In genomic region chr7:1818581-1819200, GRCh38 we compare ENCODE assay signal across 1 cellular context.
TF ChIP-seq lines count a peak whose summit lies in the region.

No MANE protein-coding gene starts in this region.

TF ChIP-seq in SK-N-SH treated with all-trans-retinoic acid at 6 μM for 48 hours, 23 proteins besides CTCF, POLR2A, EP300 and RAD21 (continued from another document):
- TF ChIP-seq, protein P1, sequence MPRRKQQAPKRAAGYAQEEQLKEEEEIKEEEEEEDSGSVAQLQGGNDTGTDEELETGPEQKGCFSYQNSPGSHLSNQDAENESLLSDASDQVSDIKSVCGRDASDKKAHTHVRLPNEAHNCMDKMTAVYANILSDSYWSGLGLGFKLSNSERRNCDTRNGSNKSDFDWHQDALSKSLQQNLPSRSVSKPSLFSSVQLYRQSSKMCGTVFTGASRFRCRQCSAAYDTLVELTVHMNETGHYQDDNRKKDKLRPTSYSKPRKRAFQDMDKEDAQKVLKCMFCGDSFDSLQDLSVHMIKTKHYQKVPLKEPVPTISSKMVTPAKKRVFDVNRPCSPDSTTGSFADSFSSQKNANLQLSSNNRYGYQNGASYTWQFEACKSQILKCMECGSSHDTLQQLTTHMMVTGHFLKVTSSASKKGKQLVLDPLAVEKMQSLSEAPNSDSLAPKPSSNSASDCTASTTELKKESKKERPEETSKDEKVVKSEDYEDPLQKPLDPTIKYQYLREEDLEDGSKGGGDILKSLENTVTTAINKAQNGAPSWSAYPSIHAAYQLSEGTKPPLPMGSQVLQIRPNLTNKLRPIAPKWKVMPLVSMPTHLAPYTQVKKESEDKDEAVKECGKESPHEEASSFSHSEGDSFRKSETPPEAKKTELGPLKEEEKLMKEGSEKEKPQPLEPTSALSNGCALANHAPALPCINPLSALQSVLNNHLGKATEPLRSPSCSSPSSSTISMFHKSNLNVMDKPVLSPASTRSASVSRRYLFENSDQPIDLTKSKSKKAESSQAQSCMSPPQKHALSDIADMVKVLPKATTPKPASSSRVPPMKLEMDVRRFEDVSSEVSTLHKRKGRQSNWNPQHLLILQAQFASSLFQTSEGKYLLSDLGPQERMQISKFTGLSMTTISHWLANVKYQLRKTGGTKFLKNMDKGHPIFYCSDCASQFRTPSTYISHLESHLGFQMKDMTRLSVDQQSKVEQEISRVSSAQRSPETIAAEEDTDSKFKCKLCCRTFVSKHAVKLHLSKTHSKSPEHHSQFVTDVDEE (CRISPR knock-in tag; IDR thresholded peaks at IDR 0.05), result no peak
- no peak for TF ChIP-seq ZFP3 (CRISPR knock-in tag; IDR thresholded peaks at IDR 0.05)
- TF ChIP-seq ISL1 (CRISPR knock-in tag; IDR thresholded peaks at IDR 0.05), result no peak
- no peak for TF ChIP-seq TOX (CRISPR knock-in tag; IDR thresholded peaks at IDR 0.05; ENCODE audit: borderline replicate concordance)
- no peak for TF ChIP-seq CREB5 (CRISPR knock-in tag; IDR thresholded peaks at IDR 0.05; ENCODE audit: low read depth)
- no peak for TF ChIP-seq ZFP30 (CRISPR knock-in tag; IDR thresholded peaks at IDR 0.05)
- no peak for TF ChIP-seq ESRRG (CRISPR knock-in tag; IDR thresholded peaks at IDR 0.05)
- no peak for TF ChIP-seq CSDC2 (CRISPR knock-in tag; IDR thresholded peaks at IDR 0.05)
- no peak for TF ChIP-seq ARNTL (CRISPR knock-in tag; IDR thresholded peaks at IDR 0.05; ENCODE audit: borderline replicate concordance, low read depth)
- TF ChIP-seq TCF4 (CRISPR knock-in tag; IDR thresholded peaks at IDR 0.05; ENCODE audit: borderline replicate concordance), result no peak
